ENCODE assay signal across 15 cellular contexts in genomic region chr2:240925576-240926515, GRCh38. TPM values are rescaled to one million over a fixed set of nuclear protein-coding genes. Genes with fewer than 3 reads are reported as not detected.
DNase-seq lines count a peak whose midpoint lies in the region; ATAC-seq, FAIRE-seq and TF ChIP-seq lines count a peak whose summit lies in the region.
"Had no signal": no experiment of that assay in that cellular context is flagged by ENCODE, and none has a peak within 500 bp of the region (broad histone marks: within the 10 kb centered on the region; RNA-seq: fewer than 3 reads in every experiment).

No MANE protein-coding gene starts in this region.

- H3K27me3 ChIP-seq in Peyer's patch (no peaks in the 10 kb centered on the region), heart right ventricle (peaks cover 0 to 5% (median 0%) of the 10 kb centered on the region in 7 donors)
- H3K27me3 ChIP-seq: vagina had no signal

- ATAC-seq in heart right ventricle (peak in 1 of 8 donors; percentile 19), GM18520 (IDR thresholded peaks at IDR 0.05; ENCODE audit: unreplicated experiment) (no peak)
- ATAC-seq: left colon had no signal

- peak; percentile 59 for DNase-seq in COLO668 (lab: John Stamatoyannopoulos, UW; ENCODE audit: unreplicated experiment)
- DNase-seq in Peyer's patch: peak in 2 of 3 donors; percentile 41 to 44
- peak; percentile 3 to 5 for DNase-seq in heart right ventricle
- peak in 9 of 10 donors; percentile 2 to 74 (median 8) for DNase-seq in posterior cingulate gyrus
- no peak for DNase-seq in DMS79 treated with DMSO at 0.1 percent for 48 hours (lab: John Stamatoyannopoulos, UW)
- DNase-seq in NCI-H2081 (lab: John Stamatoyannopoulos, UW): no peak
- DNase-seq in D721Med (ENCODE audit: insufficient read length, low spot score): no peak
- DNase-seq: NCI-H1105 treated with DMSO at 0.1 percent for 48 hours had no signal

- FAIRE-seq in D721Med (lab: Jason Lieb, UNC): no peak

- intact Hi-C loops in heart right ventricle (cut with DNase I) (no loop called here), posterior cingulate gyrus (cut with DNase I) (no loop called here)

- no peak overlapping the region for H3K27ac ChIP-seq in Peyer's patch
- H3K27ac ChIP-seq in heart right ventricle: no peak overlapping the region
- H3K27ac ChIP-seq: vagina had no signal

- TF ChIP-seq CTCF in Peyer's patch (IDR thresholded peaks at IDR 0.05): no peak
- TF ChIP-seq CTCF in heart right ventricle (IDR thresholded peaks at IDR 0.05): no peak
- no peak for TF ChIP-seq CTCF in D721Med (IDR thresholded peaks at IDR 0.05; ENCODE audit: insufficient read depth, missing control alignments)

- TF ChIP-seq POLR2A in Peyer's patch (IDR thresholded peaks at IDR 0.05): no peak

- H3K36me3 ChIP-seq in Peyer's patch (no peaks in the 10 kb centered on the region), heart right ventricle (no peaks in the 10 kb centered on the region)
- H3K36me3 ChIP-seq: vagina had no signal

- H3K9me3 ChIP-seq in Peyer's patch: no peaks in the 10 kb centered on the region
- H3K9me3 ChIP-seq in heart right ventricle: peaks cover 0 to 19% (median 0%) of the 10 kb centered on the region in 11 donors
- H3K9me3 ChIP-seq: Caco-2, vagina had no signal

- H3K4me1 ChIP-seq in Peyer's patch (no peaks in the 10 kb centered on the region), heart right ventricle (peaks cover 0 to 13% (median 0%) of the 10 kb centered on the region in 9 donors)
- H3K4me1 ChIP-seq: Caco-2 had no signal

- H3K4me3 ChIP-seq in Peyer's patch (no peak overlapping the region), heart right ventricle (no peak overlapping the region)
- H3K4me3 ChIP-seq: vagina had no signal

- WGBS in heart right ventricle, 2 donors: 85 to 88% methylated on average over 29 of the region's 29 CpGs

RNA-seq across cellular contexts. Expression of gene CROCC2, which starts 19.7 kb away (rescaled TPM):
- total RNA-seq in Peyer's patch (under 1 TPM in 2 of 4 donors, not detected in 2; 0.27 to 0.83 TPM), heart right ventricle (not detected)
- under 1 TPM in 1 of 2 donors, not detected in 1; 0.06 TPM for polyA plus RNA-seq in heart right ventricle
- total RNA-seq: Caco-2, cerebellum, fibroblast of villous mesenchyme, pulmonary artery endothelial cell had no signal

RNA-seq across cellular contexts. Expression of gene MAB21L4, which starts 29.9 kb away (rescaled TPM):
- total RNA-seq in Peyer's patch (1 to 10 TPM in 3 of 4 donors, not detected in 1; 2.1 to 6.1 (median 3.7) TPM), heart right ventricle (under 1 TPM in 2 of 10 donors, not detected in 8; 0.29 to 0.32 TPM)
- under 1 TPM in 1 of 2 donors, not detected in 1; 0.06 TPM for polyA plus RNA-seq in heart right ventricle
- total RNA-seq: cerebellum, fibroblast of villous mesenchyme, pulmonary artery endothelial cell had no signal

RNA-seq across cellular contexts. Expression of gene AGXT, which starts 57.2 kb away (rescaled TPM):
- total RNA-seq in Peyer's patch (1 to 10 TPM in 1 of 4 donors, not detected in 3; 1.5 TPM), heart right ventricle (not detected)
- under 1 TPM in 1 of 2 donors, not detected in 1; 0.09 TPM for polyA plus RNA-seq in heart right ventricle
- total RNA-seq: cerebellum, fibroblast of villous mesenchyme, pulmonary artery endothelial cell, vagina had no signal

Comparison
In these comparisons a context has a peak if more than half of its experiments do, and no peak if none do; other contexts are left out.
1. DNase-seq: peak in COLO668 (single experiment), Peyer's patch (2 of 3), heart right ventricle (2 of 2) and posterior cingulate gyrus (9 of 10); none in DMS79 treated with DMSO at 0.1 percent for 48 hours (single experiment), NCI-H2081 (0 of 2) and D721Med (single experiment).